ENCODE assay signal across 17 cellular contexts in the genomic region with DNA sequence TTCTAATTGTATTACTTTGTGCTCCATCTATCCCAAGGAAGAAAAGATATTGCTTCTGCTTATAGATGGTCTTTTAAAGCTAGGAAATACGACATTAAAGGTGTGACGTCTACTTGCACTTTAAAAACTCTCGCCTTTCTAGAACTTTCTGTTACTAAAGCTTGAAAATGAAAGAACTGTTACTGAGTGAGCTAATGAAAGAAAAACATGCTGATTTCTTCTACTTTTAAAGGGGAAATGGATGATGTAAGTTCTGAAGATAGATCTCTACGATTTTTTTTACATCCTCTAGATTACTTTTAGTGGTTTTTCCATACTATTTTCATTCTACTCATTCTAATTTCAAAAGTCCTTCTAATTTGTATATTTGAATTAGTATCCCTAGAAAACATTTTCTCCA.
DNase-seq lines count a peak whose midpoint lies in the region; ATAC-seq and TF ChIP-seq lines count a peak whose summit lies in the region.
"Had no signal": no experiment of that assay in that cellular context is flagged by ENCODE, and none has a peak within 500 bp of the region (broad histone marks: within the 10 kb centered on the region; RNA-seq: fewer than 3 reads in every experiment).

No MANE protein-coding gene starts in this region.

- 53% methylated on average over 4 of the region's 4 CpGs for WGBS in prostate gland

- POLR2A ChIA-PET in WTC11 (lab: Charles Lee): no interaction called here

- DNase-seq in AG10803 (ENCODE audit: low read depth) (peak; percentile 25), WTC11 (ENCODE audit: low spot score) (no peak), fibroblast of pulmonary artery (ENCODE audit: low read depth) (peak; percentile 29), prostate gland (ENCODE audit: low spot score) (no peak), DMS53 (lab: John Stamatoyannopoulos, UW) (no peak), left colon (no peak), NAMALWA (ENCODE audit: low spot score) (no peak)
- DNase-seq in activated naive CD8-positive, alpha-beta T cell treated with anti-CD3 and anti-CD28 coated beads, Interleukin-2, amount 50 U/mL, for 24 hours: no peak
- DNase-seq: activated gamma-delta T cell treated with Interleukin-2 at 50 U/mL for 16 hours, BE2C, NCI-H1048, NCI-H2171 treated with DMSO at 0.1 percent for 48 hours, nucleus accumbens, substantia nigra had no signal

- H3K36me3 ChIP-seq in prostate gland: no peaks in the 10 kb centered on the region
- H3K36me3 ChIP-seq: BE2C had no signal

- no peak overlapping the region for H3K4me3 Mint-ChIP-seq in WTC11
- H3K4me3 Mint-ChIP-seq in activated naive CD8-positive, alpha-beta T cell treated with anti-CD3 and anti-CD28 coated beads, Interleukin-2, amount 50 U/mL, for 24 hours: no peak overlapping the region
- H3K4me3 Mint-ChIP-seq: central memory CD8-positive, alpha-beta T cell; memory B cell had no signal

- H3K9me3 ChIP-seq in prostate gland: no peaks in the 10 kb centered on the region
- H3K9me3 ChIP-seq: BE2C had no signal

- CTCF ChIA-PET in WTC11 (lab: Charles Lee): interaction anchor here (0.6 kb wide), 1 partner anchor 132 kb away, joined by 3 read pairs; no protein-coding TSS in a partner anchor

- H3K27me3 Mint-ChIP-seq in WTC11 (ENCODE audit: low read depth): no peaks in the 10 kb centered on the region
- no peaks in the 10 kb centered on the region for H3K27me3 Mint-ChIP-seq in activated naive CD8-positive, alpha-beta T cell treated with anti-CD3 and anti-CD28 coated beads, Interleukin-2, amount 50 U/mL, for 24 hours
- H3K27me3 Mint-ChIP-seq: central memory CD8-positive, alpha-beta T cell; memory B cell had no signal

- intact Hi-C loops in prostate gland (cut with DNase I): no loop called here
- intact Hi-C loops in left colon (cut with DNase I, micrococcal nuclease): no loop called here

- no peak for TF ChIP-seq POLR2A in prostate gland (IDR thresholded peaks at IDR 0.05)

- H3K27me3 ChIP-seq in prostate gland (replicated peaks; ENCODE audit: insufficient read depth): no peaks in the 10 kb centered on the region
- H3K27me3 ChIP-seq: BE2C had no signal

- peaks cover 4% of the 10 kb centered on the region for H3K36me3 Mint-ChIP-seq in WTC11
- H3K36me3 Mint-ChIP-seq in activated naive CD8-positive, alpha-beta T cell treated with anti-CD3 and anti-CD28 coated beads, Interleukin-2, amount 50 U/mL, for 24 hours (ENCODE audit: low read depth): no peaks in the 10 kb centered on the region
- H3K36me3 Mint-ChIP-seq: memory B cell had no signal

- H3K4me1 ChIP-seq in prostate gland (replicated peaks): no peaks in the 10 kb centered on the region
- H3K4me1 ChIP-seq: BE2C had no signal

- ATAC-seq in WTC11 (no peak), left colon (no peak)
- ATAC-seq in activated naive CD8-positive, alpha-beta T cell treated with anti-CD3 and anti-CD28 coated beads, Interleukin-2, amount 50 U/mL, for 24 hours: no peak
- ATAC-seq: GM12878 had no signal

- peaks cover 23% of the 10 kb centered on the region for H3K9me3 Mint-ChIP-seq in WTC11
- peaks cover 5% of the 10 kb centered on the region for H3K9me3 Mint-ChIP-seq in activated naive CD8-positive, alpha-beta T cell treated with anti-CD3 and anti-CD28 coated beads, Interleukin-2, amount 50 U/mL, for 24 hours
- H3K9me3 Mint-ChIP-seq: central memory CD8-positive, alpha-beta T cell had no signal

- peaks cover 17% of the 10 kb centered on the region for H3K4me1 Mint-ChIP-seq in WTC11
- no peaks in the 10 kb centered on the region for H3K4me1 Mint-ChIP-seq in activated naive CD8-positive, alpha-beta T cell treated with anti-CD3 and anti-CD28 coated beads, Interleukin-2, amount 50 U/mL, for 24 hours
- H3K4me1 Mint-ChIP-seq: central memory CD8-positive, alpha-beta T cell; memory B cell had no signal

- no peak for TF ChIP-seq CTCF in AG10803 (conservative IDR thresholded peaks at IDR 0.05; ENCODE audit: low read length)
- TF ChIP-seq CTCF in WTC11 (IDR thresholded peaks at IDR 0.05): no peak
- no peak for TF ChIP-seq CTCF in fibroblast of pulmonary artery (IDR thresholded peaks at IDR 0.05; ENCODE audit: low read length, missing control alignments)
- no peak for TF ChIP-seq CTCF in prostate gland (IDR thresholded peaks at IDR 0.05)

- peak overlapping the region; percentile 30 to 56 for H3K27ac ChIP-seq in prostate gland

- peak overlapping the region; percentile 45; the same call in 1 of the 2 replicates for H3K27ac Mint-ChIP-seq in WTC11
- no peak overlapping the region for H3K27ac Mint-ChIP-seq in activated naive CD8-positive, alpha-beta T cell treated with anti-CD3 and anti-CD28 coated beads, Interleukin-2, amount 50 U/mL, for 24 hours
- H3K27ac Mint-ChIP-seq: memory B cell had no signal

- peak overlapping the region; percentile 7; the same call in 1 of the 2 replicates for H3K4me3 ChIP-seq in AG10803 (ENCODE audit: low read length)
- no peak overlapping the region for H3K4me3 ChIP-seq in fibroblast of pulmonary artery (replicated peaks; ENCODE audit: low read depth, low read length)
- no peak overlapping the region for H3K4me3 ChIP-seq in prostate gland
- H3K4me3 ChIP-seq: GM12878 had no signal

TF ChIP-seq in WTC11, 78 proteins besides CTCF, POLR2A, EP300 and RAD21:
- TF ChIP-seq RORB (CRISPR knock-in tag; IDR thresholded peaks at IDR 0.05) (no peak), KAT7 (CRISPR knock-in tag; IDR thresholded peaks at IDR 0.05; ENCODE audit: borderline replicate concordance) (no peak)
- TF ChIP-seq, protein P1, sequence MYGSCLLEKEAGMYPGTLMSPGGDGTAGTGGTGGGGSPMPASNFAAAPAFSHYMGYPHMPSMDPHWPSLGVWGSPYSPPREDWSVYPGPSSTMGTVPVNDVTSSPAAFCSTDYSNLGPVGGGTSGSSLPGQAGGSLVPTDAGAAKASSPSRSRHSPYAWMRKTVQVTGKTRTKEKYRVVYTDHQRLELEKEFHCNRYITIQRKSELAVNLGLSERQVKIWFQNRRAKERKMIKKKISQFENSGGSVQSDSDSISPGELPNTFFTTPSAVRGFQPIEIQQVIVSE (CRISPR knock-in tag; IDR thresholded peaks at IDR 0.05; ENCODE audit: borderline replicate concordance): no peak

Comparison
In these comparisons a context has a peak if more than half of its experiments do, and no peak if none do; other contexts are left out.
1. DNase-seq: peak in AG10803 (single experiment) and fibroblast of pulmonary artery (single experiment); none in WTC11 (single experiment), prostate gland (single experiment), DMS53 (single experiment), left colon (0 of 2), activated naive CD8-positive, alpha-beta T cell treated with anti-CD3 and anti-CD28 coated beads, Interleukin-2, amount 50 U/mL, for 24 hours (single experiment) and NAMALWA (single experiment).